Comparison of ENCODE assay signal across 1 cellular context in the genomic region with DNA sequence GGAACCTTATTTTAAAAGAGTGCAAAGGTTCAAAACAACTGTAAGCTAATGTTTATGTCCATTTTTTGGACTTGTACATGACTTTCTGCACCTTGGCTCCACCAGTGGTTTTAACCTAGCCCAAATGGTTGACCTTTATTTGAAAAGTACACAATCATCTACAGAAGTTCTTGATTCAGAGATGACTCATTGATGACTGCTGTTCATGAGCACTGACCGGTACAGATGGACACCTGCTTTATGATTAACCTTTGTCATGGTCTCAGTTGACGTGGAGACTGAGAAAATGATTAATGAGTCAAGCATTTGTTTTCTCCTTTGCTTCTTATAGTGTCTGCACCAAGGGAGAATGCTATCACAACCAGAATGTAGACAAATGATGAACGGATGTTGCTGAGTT.
A peak's percentile ranks its signal among the peaks of the same experiment; 100 is the strongest.
TF ChIP-seq lines count a peak whose summit lies in the region.

No MANE protein-coding gene starts in this region.

TF ChIP-seq in HepG2, 621 proteins besides CTCF, POLR2A, EP300 and RAD21 (continued from another document and continues in another):
- TF ChIP-seq, protein P1, sequence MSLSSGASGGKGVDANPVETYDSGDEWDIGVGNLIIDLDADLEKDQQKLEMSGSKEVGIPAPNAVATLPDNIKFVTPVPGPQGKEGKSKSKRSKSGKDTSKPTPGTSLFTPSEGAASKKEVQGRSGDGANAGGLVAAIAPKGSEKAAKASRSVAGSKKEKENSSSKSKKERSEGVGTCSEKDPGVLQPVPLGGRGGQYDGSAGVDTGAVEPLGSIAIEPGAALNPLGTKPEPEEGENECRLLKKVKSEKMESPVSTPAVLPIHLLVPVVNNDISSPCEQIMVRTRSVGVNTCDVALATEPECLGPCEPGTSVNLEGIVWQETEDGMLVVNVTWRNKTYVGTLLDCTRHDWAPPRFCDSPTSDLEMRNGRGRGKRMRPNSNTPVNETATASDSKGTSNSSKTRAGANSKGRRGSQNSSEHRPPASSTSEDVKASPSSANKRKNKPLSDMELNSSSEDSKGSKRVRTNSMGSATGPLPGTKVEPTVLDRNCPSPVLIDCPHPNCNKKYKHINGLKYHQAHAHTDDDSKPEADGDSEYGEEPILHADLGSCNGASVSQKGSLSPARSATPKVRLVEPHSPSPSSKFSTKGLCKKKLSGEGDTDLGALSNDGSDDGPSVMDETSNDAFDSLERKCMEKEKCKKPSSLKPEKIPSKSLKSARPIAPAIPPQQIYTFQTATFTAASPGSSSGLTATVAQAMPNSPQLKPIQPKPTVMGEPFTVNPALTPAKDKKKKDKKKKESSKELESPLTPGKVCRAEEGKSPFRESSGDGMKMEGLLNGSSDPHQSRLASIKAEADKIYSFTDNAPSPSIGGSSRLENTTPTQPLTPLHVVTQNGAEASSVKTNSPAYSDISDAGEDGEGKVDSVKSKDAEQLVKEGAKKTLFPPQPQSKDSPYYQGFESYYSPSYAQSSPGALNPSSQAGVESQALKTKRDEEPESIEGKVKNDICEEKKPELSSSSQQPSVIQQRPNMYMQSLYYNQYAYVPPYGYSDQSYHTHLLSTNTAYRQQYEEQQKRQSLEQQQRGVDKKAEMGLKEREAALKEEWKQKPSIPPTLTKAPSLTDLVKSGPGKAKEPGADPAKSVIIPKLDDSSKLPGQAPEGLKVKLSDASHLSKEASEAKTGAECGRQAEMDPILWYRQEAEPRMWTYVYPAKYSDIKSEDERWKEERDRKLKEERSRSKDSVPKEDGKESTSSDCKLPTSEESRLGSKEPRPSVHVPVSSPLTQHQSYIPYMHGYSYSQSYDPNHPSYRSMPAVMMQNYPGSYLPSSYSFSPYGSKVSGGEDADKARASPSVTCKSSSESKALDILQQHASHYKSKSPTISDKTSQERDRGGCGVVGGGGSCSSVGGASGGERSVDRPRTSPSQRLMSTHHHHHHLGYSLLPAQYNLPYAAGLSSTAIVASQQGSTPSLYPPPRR (CRISPR knock-in tag; IDR thresholded peaks at IDR 0.05; ENCODE audit: borderline replicate concordance): peak; percentile 57; the same call in 1 of the 2 replicates
- TF ChIP-seq RNF2 (conservative IDR thresholded peaks at IDR 0.05; ENCODE audit: low read depth) (no peak), DNMT3B (CRISPR knock-in tag; conservative IDR thresholded peaks at IDR 0.05) (peak; percentile 72; the same call in 1 of the 2 replicates), AHR (CRISPR knock-in tag; IDR thresholded peaks at IDR 0.05) (no peak), CSRNP2 (CRISPR knock-in tag; conservative IDR thresholded peaks at IDR 0.05; ENCODE audit: low read depth) (no peak), MED13 (CRISPR knock-in tag; IDR thresholded peaks at IDR 0.05) (no peak), ASH2L (IDR thresholded peaks at IDR 0.05; ENCODE audit: insufficient read length, low read depth, low read length) (peak; percentile 35), ZNF256 (CRISPR knock-in tag; conservative IDR thresholded peaks at IDR 0.05) (no peak), SKI (IDR thresholded peaks at IDR 0.05; ENCODE audit: partially characterized antibody) (no peak), DPF2 (CRISPR knock-in tag; IDR thresholded peaks at IDR 0.05; ENCODE audit: borderline replicate concordance, low read depth) (peak; percentile 68; the same call in 1 of the 2 replicates), GATAD1 (CRISPR knock-in tag; IDR thresholded peaks at IDR 0.05) (0 out of 2 replicates have a peak, but pooled peaks have one; percentile 47), HNF4G (IDR thresholded peaks at IDR 0.05; ENCODE audit: borderline replicate concordance, low read depth, low read length) (peak; percentile 30; the same call in 1 of the 2 replicates), HNF4G (CRISPR knock-in tag; IDR thresholded peaks at IDR 0.05; ENCODE audit: borderline replicate concordance, low read depth) (peak; percentile 59; the same call in 1 of the 2 replicates), ZNF883 (CRISPR knock-in tag; IDR thresholded peaks at IDR 0.05; ENCODE audit: not compliant biosample characterization) (no peak), ZBTB20 (CRISPR knock-in tag; IDR thresholded peaks at IDR 0.05; ENCODE audit: borderline replicate concordance, low read depth) (peak; percentile 58; the same call in 1 of the 2 replicates), RARA (CRISPR knock-in tag; IDR thresholded peaks at IDR 0.05) (peak; percentile 73), TBX3 (IDR thresholded peaks at IDR 0.05; ENCODE audit: borderline replicate concordance) (peak; percentile 55; the same call in 1 of the 2 replicates), SALL2 (CRISPR knock-in tag; IDR thresholded peaks at IDR 0.05) (no peak), ZNF326 (CRISPR knock-in tag; IDR thresholded peaks at IDR 0.05; ENCODE audit: borderline replicate concordance) (no peak), TGIF2 (CRISPR knock-in tag; IDR thresholded peaks at IDR 0.05) (0 out of 2 replicates have a peak, but pooled peaks have one; percentile 48), TARDBP (CRISPR knock-in tag; IDR thresholded peaks at IDR 0.05) (peak; percentile 58; the same call in 1 of the 2 replicates), TEAD3 (CRISPR knock-in tag; optimal IDR thresholded peaks at IDR 0.05; ENCODE audit: borderline replicate concordance) (peak; percentile 50), ZSCAN21 (CRISPR knock-in tag; IDR thresholded peaks at IDR 0.05; ENCODE audit: borderline replicate concordance) (no peak), RFXAP (CRISPR knock-in tag; IDR thresholded peaks at IDR 0.05; ENCODE audit: borderline replicate concordance) (no peak), MTA1 (CRISPR knock-in tag; IDR thresholded peaks at IDR 0.05; ENCODE audit: borderline replicate concordance) (no peak), SAP130 (CRISPR knock-in tag; IDR thresholded peaks at IDR 0.05; ENCODE audit: low read depth) (peak; percentile 79), HNF1A (IDR thresholded peaks at IDR 0.05; ENCODE audit: low read depth) (peak; percentile 76), HNF1A (CRISPR knock-in tag; IDR thresholded peaks at IDR 0.05; ENCODE audit: borderline replicate concordance) (peak; percentile 80; the same call in 1 of the 2 replicates), JUN (CRISPR knock-in tag; IDR thresholded peaks at IDR 0.05) (peak; percentile 95), ARNTL (CRISPR knock-in tag; IDR thresholded peaks at IDR 0.05) (0 out of 2 replicates have a peak, but pooled peaks have one; percentile 39), ZNF761 (CRISPR knock-in tag; conservative IDR thresholded peaks at IDR 0.05) (no peak), FOXC1 (CRISPR knock-in tag; IDR thresholded peaks at IDR 0.05; ENCODE audit: borderline replicate concordance) (no peak), ZMYM2 (CRISPR knock-in tag; IDR thresholded peaks at IDR 0.05) (peak; percentile 43; the same call in 1 of the 2 replicates), ARID3A (IDR thresholded peaks at IDR 0.05; ENCODE audit: low read depth, low read length) (peak; percentile 95), FOXA3 (CRISPR knock-in tag; IDR thresholded peaks at IDR 0.05) (peak; percentile 82; the same call in 1 of the 2 replicates), ZSCAN31 (CRISPR knock-in tag; IDR thresholded peaks at IDR 0.05; ENCODE audit: low read depth) (no peak), JUNB (CRISPR knock-in tag; IDR thresholded peaks at IDR 0.05; ENCODE audit: borderline replicate concordance) (peak; percentile 91; the same call in 1 of the 2 replicates), MIXL1 (CRISPR knock-in tag; IDR thresholded peaks at IDR 0.05) (peak; percentile 88), GFI1 (CRISPR knock-in tag; IDR thresholded peaks at IDR 0.05; ENCODE audit: borderline replicate concordance) (peak; percentile 58; the same call in 1 of the 2 replicates), HOXD1 (CRISPR knock-in tag; IDR thresholded peaks at IDR 0.05) (peak; percentile 97), CREM (IDR thresholded peaks at IDR 0.05) (peak; percentile 59; the same call in 1 of the 2 replicates), CREM (CRISPR knock-in tag; IDR thresholded peaks at IDR 0.05) (no peak)
- TF ChIP-seq, protein P2, sequence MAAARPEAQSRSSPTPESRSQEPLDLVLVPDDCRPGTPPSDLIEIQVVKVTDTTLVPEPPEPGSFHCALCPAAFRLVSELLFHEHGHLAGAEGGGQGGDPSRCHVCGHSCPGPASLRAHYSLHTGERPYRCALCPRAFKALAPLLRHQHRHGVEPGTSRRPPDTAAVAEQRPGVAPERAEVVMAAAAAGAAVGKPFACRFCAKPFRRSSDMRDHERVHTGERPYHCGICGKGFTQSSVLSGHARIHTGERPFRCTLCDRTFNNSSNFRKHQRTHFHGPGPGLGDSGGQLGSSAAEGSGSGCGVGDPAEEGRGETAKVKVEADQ (CRISPR knock-in tag; IDR thresholded peaks at IDR 0.05; ENCODE audit: borderline replicate concordance): no peak
- TF ChIP-seq, protein P3, sequence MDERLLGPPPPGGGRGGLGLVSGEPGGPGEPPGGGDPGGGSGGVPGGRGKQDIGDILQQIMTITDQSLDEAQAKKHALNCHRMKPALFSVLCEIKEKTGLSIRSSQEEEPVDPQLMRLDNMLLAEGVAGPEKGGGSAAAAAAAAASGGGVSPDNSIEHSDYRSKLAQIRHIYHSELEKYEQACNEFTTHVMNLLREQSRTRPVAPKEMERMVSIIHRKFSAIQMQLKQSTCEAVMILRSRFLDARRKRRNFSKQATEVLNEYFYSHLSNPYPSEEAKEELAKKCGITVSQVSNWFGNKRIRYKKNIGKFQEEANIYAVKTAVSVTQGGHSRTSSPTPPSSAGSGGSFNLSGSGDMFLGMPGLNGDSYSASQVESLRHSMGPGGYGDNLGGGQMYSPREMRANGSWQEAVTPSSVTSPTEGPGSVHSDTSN (CRISPR knock-in tag; IDR thresholded peaks at IDR 0.05): peak; percentile 71
- TF ChIP-seq, protein P4, sequence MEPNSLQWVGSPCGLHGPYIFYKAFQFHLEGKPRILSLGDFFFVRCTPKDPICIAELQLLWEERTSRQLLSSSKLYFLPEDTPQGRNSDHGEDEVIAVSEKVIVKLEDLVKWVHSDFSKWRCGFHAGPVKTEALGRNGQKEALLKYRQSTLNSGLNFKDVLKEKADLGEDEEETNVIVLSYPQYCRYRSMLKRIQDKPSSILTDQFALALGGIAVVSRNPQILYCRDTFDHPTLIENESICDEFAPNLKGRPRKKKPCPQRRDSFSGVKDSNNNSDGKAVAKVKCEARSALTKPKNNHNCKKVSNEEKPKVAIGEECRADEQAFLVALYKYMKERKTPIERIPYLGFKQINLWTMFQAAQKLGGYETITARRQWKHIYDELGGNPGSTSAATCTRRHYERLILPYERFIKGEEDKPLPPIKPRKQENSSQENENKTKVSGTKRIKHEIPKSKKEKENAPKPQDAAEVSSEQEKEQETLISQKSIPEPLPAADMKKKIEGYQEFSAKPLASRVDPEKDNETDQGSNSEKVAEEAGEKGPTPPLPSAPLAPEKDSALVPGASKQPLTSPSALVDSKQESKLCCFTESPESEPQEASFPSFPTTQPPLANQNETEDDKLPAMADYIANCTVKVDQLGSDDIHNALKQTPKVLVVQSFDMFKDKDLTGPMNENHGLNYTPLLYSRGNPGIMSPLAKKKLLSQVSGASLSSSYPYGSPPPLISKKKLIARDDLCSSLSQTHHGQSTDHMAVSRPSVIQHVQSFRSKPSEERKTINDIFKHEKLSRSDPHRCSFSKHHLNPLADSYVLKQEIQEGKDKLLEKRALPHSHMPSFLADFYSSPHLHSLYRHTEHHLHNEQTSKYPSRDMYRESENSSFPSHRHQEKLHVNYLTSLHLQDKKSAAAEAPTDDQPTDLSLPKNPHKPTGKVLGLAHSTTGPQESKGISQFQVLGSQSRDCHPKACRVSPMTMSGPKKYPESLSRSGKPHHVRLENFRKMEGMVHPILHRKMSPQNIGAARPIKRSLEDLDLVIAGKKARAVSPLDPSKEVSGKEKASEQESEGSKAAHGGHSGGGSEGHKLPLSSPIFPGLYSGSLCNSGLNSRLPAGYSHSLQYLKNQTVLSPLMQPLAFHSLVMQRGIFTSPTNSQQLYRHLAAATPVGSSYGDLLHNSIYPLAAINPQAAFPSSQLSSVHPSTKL (CRISPR knock-in tag; IDR thresholded peaks at IDR 0.05): peak; percentile 83
